In the genomic region with DNA sequence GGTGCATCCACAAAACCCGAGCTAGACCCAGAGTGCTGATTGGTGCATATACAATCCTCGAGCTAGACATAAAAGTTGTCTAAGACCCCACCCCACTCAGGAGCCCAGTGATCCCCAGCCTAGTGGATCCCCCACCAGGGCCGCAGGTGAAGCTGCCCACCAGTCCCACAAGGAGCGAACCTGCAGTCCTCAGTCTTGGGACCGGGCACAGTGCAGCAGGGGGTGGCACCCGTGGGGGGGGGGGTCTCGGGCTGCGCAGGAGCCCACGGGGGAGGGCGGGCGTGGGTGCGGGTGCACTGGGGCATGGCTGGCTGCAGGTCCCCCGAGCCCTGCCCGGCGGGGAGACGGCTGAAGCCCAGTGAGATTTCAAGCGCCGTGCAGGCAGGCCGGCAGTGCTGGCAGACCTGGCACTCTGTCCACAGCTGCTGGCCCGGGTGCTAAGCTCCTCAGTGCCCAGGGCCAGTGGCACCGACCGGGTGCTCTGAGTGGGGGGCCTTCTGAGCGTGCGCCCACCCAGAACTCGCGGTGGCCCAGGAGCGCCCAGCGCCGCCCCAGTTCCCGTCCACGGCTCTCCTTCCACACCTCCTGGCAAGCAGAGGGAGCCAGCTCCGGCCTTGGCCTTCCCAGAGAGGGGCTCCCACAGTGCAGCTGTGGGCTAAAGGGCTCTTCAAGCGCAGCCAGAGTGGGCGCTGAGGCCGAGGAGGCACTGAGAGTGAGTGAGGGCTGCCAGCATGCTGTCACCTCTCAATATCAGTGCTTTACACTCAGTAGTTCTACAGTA, we compare ENCODE assay signal across 14 cellular contexts.
DNase-seq lines count a peak whose midpoint lies in the region; ATAC-seq and TF ChIP-seq lines count a peak whose summit lies in the region.
"Had no signal": no experiment of that assay in that cellular context is flagged by ENCODE, and none has a peak within 500 bp of the region (broad histone marks: within the 10 kb centered on the region; RNA-seq: fewer than 3 reads in every experiment).

No MANE protein-coding gene starts in this region.

- H3K9me3 ChIP-seq in right cardiac atrium (ENCODE audit: control insufficient read depth, low read length) (no peaks in the 10 kb centered on the region), lower lobe of right lung (no peaks in the 10 kb centered on the region)

- H3K36me3 Mint-ChIP-seq in stimulated activated memory B cell treated with anti-CD40 and anti-IgM and Interleukin-4, amounts not matched to agents 10 μg/mL and 1 μg/mL and 100 μg/mL, for 72 hours = no peaks in the 10 kb centered on the region
- no peaks in the 10 kb centered on the region for H3K36me3 Mint-ChIP-seq in activated naive CD4-positive, alpha-beta T cell treated with anti-CD3 and anti-CD28 coated beads, Interleukin-2, amount 50 U/mL, for 72 hours
- H3K36me3 Mint-ChIP-seq: CD4-positive, CD25-positive, alpha-beta regulatory T cell had no signal

- H3K27me3 Mint-ChIP-seq in stimulated activated memory B cell treated with anti-CD40 and anti-IgM and Interleukin-4, amounts not matched to agents 10 μg/mL and 1 μg/mL and 100 μg/mL, for 72 hours = no peaks in the 10 kb centered on the region
- H3K27me3 Mint-ChIP-seq: CD4-positive, CD25-positive, alpha-beta regulatory T cell had no signal

- H3K27me3 ChIP-seq in right cardiac atrium (ENCODE audit: control insufficient read depth, insufficient read depth) (no peaks in the 10 kb centered on the region), lower lobe of right lung (ENCODE audit: low read depth) (no peaks in the 10 kb centered on the region)
- H3K27me3 ChIP-seq: BLaER1 treated with 17β-estradiol and CSF1 and Interleukin-3, amounts not matched to agents 10 nM and 100 nM had no signal

- DNase-seq in right cardiac atrium (peak; percentile 11 to 39 (median 36)), left cardiac atrium (no peak), lower lobe of right lung (no peak), SK-N-DZ (ENCODE audit: low spot score) (no peak), HK-2 (ENCODE audit: unreplicated experiment) (no peak)
- DNase-seq in activated naive CD4-positive, alpha-beta T cell treated with anti-CD3 and anti-CD28 coated beads, Interleukin-2, amount 50 U/mL, for 72 hours (ENCODE audit: low spot score in 2 of 2) = no peak
- DNase-seq: ACHN; Calu3; CD4-positive, CD25-positive, alpha-beta regulatory T cell; DMS 273 treated with DMSO at 0.1 percent for 48 hours; HCEC 1CT; HFFc6 had no signal

- H3K4me3 ChIP-seq in right cardiac atrium (ENCODE audit: low read length) (no peak overlapping the region), lower lobe of right lung (no peak overlapping the region)
- H3K4me3 ChIP-seq: BLaER1 treated with 17β-estradiol and CSF1 and Interleukin-3, amounts not matched to agents 10 nM and 100 nM had no signal

- TF ChIP-seq CTCF in lower lobe of right lung (IDR thresholded peaks at IDR 0.05) = no peak

- no peaks in the 10 kb centered on the region for H3K36me3 ChIP-seq in lower lobe of right lung
- H3K36me3 ChIP-seq: BLaER1 treated with 17β-estradiol and CSF1 and Interleukin-3, amounts not matched to agents 10 nM and 100 nM had no signal

- no peaks in the 10 kb centered on the region for H3K9me3 Mint-ChIP-seq in stimulated activated memory B cell treated with anti-CD40 and anti-IgM and Interleukin-4, amounts not matched to agents 10 μg/mL and 1 μg/mL and 100 μg/mL, for 72 hours
- no peaks in the 10 kb centered on the region for H3K9me3 Mint-ChIP-seq in activated naive CD4-positive, alpha-beta T cell treated with anti-CD3 and anti-CD28 coated beads, Interleukin-2, amount 50 U/mL, for 72 hours

- no peaks in the 10 kb centered on the region for H3K4me1 ChIP-seq in right cardiac atrium (ENCODE audit: control insufficient read depth, insufficient read depth, low read length)
- H3K4me1 ChIP-seq in lower lobe of right lung = no peaks in the 10 kb centered on the region
- H3K4me1 ChIP-seq: BLaER1 treated with 17β-estradiol and CSF1 and Interleukin-3, amounts not matched to agents 10 nM and 100 nM had no signal

- 92% methylated on average over 35 of the region's 35 CpGs for WGBS in right cardiac atrium

- no peak overlapping the region for H3K4me3 Mint-ChIP-seq in stimulated activated memory B cell treated with anti-CD40 and anti-IgM and Interleukin-4, amounts not matched to agents 10 μg/mL and 1 μg/mL and 100 μg/mL, for 72 hours
- H3K4me3 Mint-ChIP-seq: CD4-positive, CD25-positive, alpha-beta regulatory T cell; HFFc6 had no signal

- H3K27ac Mint-ChIP-seq in stimulated activated memory B cell treated with anti-CD40 and anti-IgM and Interleukin-4, amounts not matched to agents 10 μg/mL and 1 μg/mL and 100 μg/mL, for 72 hours = no peak overlapping the region
- H3K27ac Mint-ChIP-seq in activated naive CD4-positive, alpha-beta T cell treated with anti-CD3 and anti-CD28 coated beads, Interleukin-2, amount 50 U/mL, for 72 hours = no peak overlapping the region
- H3K27ac Mint-ChIP-seq: CD4-positive, CD25-positive, alpha-beta regulatory T cell; HFFc6 had no signal

- H3K4me1 Mint-ChIP-seq in stimulated activated memory B cell treated with anti-CD40 and anti-IgM and Interleukin-4, amounts not matched to agents 10 μg/mL and 1 μg/mL and 100 μg/mL, for 72 hours = no peaks in the 10 kb centered on the region
- H3K4me1 Mint-ChIP-seq: CD4-positive, CD25-positive, alpha-beta regulatory T cell had no signal

- ATAC-seq in right cardiac atrium (no peak), left cardiac atrium (no peak), lower lobe of right lung (peak; percentile 18 to 21)
- peak; percentile 47 for ATAC-seq in stimulated activated memory B cell treated with anti-CD40 and anti-IgM and Interleukin-4, amounts not matched to agents 10 μg/mL and 1 μg/mL and 100 μg/mL, for 72 hours
- ATAC-seq in activated naive CD4-positive, alpha-beta T cell treated with anti-CD3 and anti-CD28 coated beads, Interleukin-2, amount 50 U/mL, for 72 hours = no peak

- intact Hi-C loops in right cardiac atrium (cut with DNase I) (no loop called here), left cardiac atrium (cut with DNase I) (no loop called here), lower lobe of right lung (cut with DNase I) (no loop called here)

- no peak overlapping the region for H3K27ac ChIP-seq in right cardiac atrium (ENCODE audit: low read length)
- no peak overlapping the region for H3K27ac ChIP-seq in lower lobe of right lung
- H3K27ac ChIP-seq: BLaER1 treated with 17β-estradiol and CSF1 and Interleukin-3, amounts not matched to agents 10 nM and 100 nM had no signal

Comparison
In these comparisons a context has a peak if more than half of its experiments do, and no peak if none do; other contexts are left out.
1. DNase-seq: peak in right cardiac atrium (3 of 3); none in left cardiac atrium (single experiment), lower lobe of right lung (single experiment), activated naive CD4-positive, alpha-beta T cell treated with anti-CD3 and anti-CD28 coated beads, Interleukin-2, amount 50 U/mL, for 72 hours (0 of 2), SK-N-DZ (single experiment) and HK-2 (single experiment).
2. ATAC-seq: peak in lower lobe of right lung (2 of 2) and stimulated activated memory B cell treated with anti-CD40 and anti-IgM and Interleukin-4, amounts not matched to agents 10 μg/mL and 1 μg/mL and 100 μg/mL, for 72 hours (single experiment); none in right cardiac atrium (0 of 2), left cardiac atrium (0 of 2) and activated naive CD4-positive, alpha-beta T cell treated with anti-CD3 and anti-CD28 coated beads, Interleukin-2, amount 50 U/mL, for 72 hours (0 of 2).